ENCODE assay signal across 23 cellular contexts in genomic region chr6:40516429-40516828, GRCh38.
DNase-seq lines count a peak whose midpoint lies in the region; ATAC-seq, FAIRE-seq and TF ChIP-seq lines count a peak whose summit lies in the region.
"Had no signal": no experiment of that assay in that cellular context is flagged by ENCODE, and none has a peak within 500 bp of the region (broad histone marks: within the 10 kb centered on the region; RNA-seq: fewer than 3 reads in every experiment).

No MANE protein-coding gene starts in this region.

- TF ChIP-seq CTCF in HEK293 (tag by site-specific recombination; IDR thresholded peaks at IDR 0.05) (no peak), bronchial epithelial cell (IDR thresholded peaks at IDR 0.05; ENCODE audit: insufficient read depth, low read length, severe bottlenecking) (no peak), neural crest cell (conservative IDR thresholded peaks at IDR 0.05) (no peak)

- H3K4me3 Mint-ChIP-seq in neural crest cell, result no peak overlapping the region
- H3K4me3 Mint-ChIP-seq: CD14-positive monocyte; CD4-positive, alpha-beta T cell; CD8-positive, alpha-beta memory T cell; H9 had no signal

- no peaks in the 10 kb centered on the region for H3K36me3 ChIP-seq in HEK293 (ENCODE audit: control insufficient read depth in 2 of 2, insufficient read depth in 1 of 2, low read length in 2 of 2)
- no peaks in the 10 kb centered on the region for H3K36me3 ChIP-seq in bronchial epithelial cell (ENCODE audit: control insufficient read depth, insufficient read depth, low read length)
- no peaks in the 10 kb centered on the region for H3K36me3 ChIP-seq in HAP-1 (replicated peaks)
- H3K36me3 ChIP-seq: BE2C; BLaER1 treated with 17β-estradiol and CSF1 and Interleukin-3, amounts not matched to agents 10 nM and 100 nM had no signal

- H3K9me3 Mint-ChIP-seq in neural crest cell, result no peaks in the 10 kb centered on the region
- H3K9me3 Mint-ChIP-seq: CD4-positive, alpha-beta T cell; CD8-positive, alpha-beta memory T cell; H9 had no signal

- DNase-seq in G401 (ENCODE audit: low spot score), result peak; percentile 34
- no peak for DNase-seq in bronchial epithelial cell (ENCODE audit: low read depth)
- DNase-seq in neural crest cell (ENCODE audit: low read depth, low spot score), result no peak
- no peak for DNase-seq in HAP-1 (ENCODE audit: low spot score in 2 of 2)
- DNase-seq: 8988T; ACHN; AML-193; BE2C; CD4-positive, alpha-beta T cell; CD8-positive, alpha-beta memory T cell; DMS 273 treated with DMSO at 0.1 percent for 48 hours; DMS79; GM23248; H9 had no signal

- in situ Hi-C loops in G401 (cut with HindIII; ENCODE audit: low sequenced_read_pairs), result no loop called here
- in situ Hi-C loops in HAP-1 (cut with MboI; ENCODE audit: low sequenced_read_pairs), result no loop called here

- POLR2A ChIA-PET in HEK293 (lab: Yijun Ruan, JAX), result no interaction called here

- H3K27me3 Mint-ChIP-seq in neural crest cell (ENCODE audit: low read depth), result peaks cover 3% of the 10 kb centered on the region
- H3K27me3 Mint-ChIP-seq: CD4-positive, alpha-beta T cell had no signal

- peak; percentile 36 for FAIRE-seq in bronchial epithelial cell (lab: Jason Lieb, UNC)
- FAIRE-seq: A549, D721Med, G401.6, GM12892 had no signal

- H3K27ac ChIP-seq in HEK293 (ENCODE audit: extremely low read depth, low read depth, low read length), result no peak overlapping the region
- H3K27ac ChIP-seq: A549; BLaER1 treated with 17β-estradiol and CSF1 and Interleukin-3, amounts not matched to agents 10 nM and 100 nM; GM23248 had no signal

- peaks cover under 1% of the 10 kb centered on the region for H3K4me1 Mint-ChIP-seq in neural crest cell
- H3K4me1 Mint-ChIP-seq: CD8-positive, alpha-beta memory T cell had no signal

- CTCF ChIA-PET in HEK293 (lab: Yijun Ruan, JAX), result no interaction called here

- no peak overlapping the region for H3K4me3 ChIP-seq in HEK293 (ENCODE audit: low read depth, low read length)
- H3K4me3 ChIP-seq in bronchial epithelial cell (ENCODE audit: low read depth, low read length), result no peak overlapping the region
- no peak overlapping the region for H3K4me3 ChIP-seq in HAP-1
- H3K4me3 ChIP-seq: A549; BLaER1 treated with 17β-estradiol and CSF1 and Interleukin-3, amounts not matched to agents 10 nM and 100 nM; GM23248 had no signal

- no peaks in the 10 kb centered on the region for H3K27me3 ChIP-seq in bronchial epithelial cell (ENCODE audit: control insufficient read depth, insufficient read depth, low read length)
- no peaks in the 10 kb centered on the region for H3K27me3 ChIP-seq in HAP-1 (ENCODE audit: low read depth)
- H3K27me3 ChIP-seq: BE2C; BLaER1 treated with 17β-estradiol and CSF1 and Interleukin-3, amounts not matched to agents 10 nM and 100 nM had no signal

- no peaks in the 10 kb centered on the region for H3K4me1 ChIP-seq in HEK293 (ENCODE audit: control insufficient read depth, insufficient read depth, low read length)
- no peaks in the 10 kb centered on the region for H3K4me1 ChIP-seq in HAP-1
- H3K4me1 ChIP-seq: A549 had no signal

- peak overlapping the region; percentile 75 for H3K27ac Mint-ChIP-seq in neural crest cell (ENCODE audit: unreplicated experiment)
- H3K27ac Mint-ChIP-seq: CD14-positive monocyte; CD4-positive, alpha-beta T cell had no signal

- ATAC-seq in GM19463 (IDR thresholded peaks at IDR 0.05; ENCODE audit: unreplicated experiment) (no peak), HG03045 (IDR thresholded peaks at IDR 0.05; ENCODE audit: unreplicated experiment) (no peak)
- ATAC-seq: A549 had no signal

- H3K9me3 ChIP-seq in HEK293 (ENCODE audit: control insufficient read depth, insufficient read depth, low read depth, low read length), result no peaks in the 10 kb centered on the region
- H3K9me3 ChIP-seq in HAP-1, result no peaks in the 10 kb centered on the region
- H3K9me3 ChIP-seq: A549; BE2C; BLaER1 treated with 17β-estradiol and CSF1 and Interleukin-3, amounts not matched to agents 10 nM and 100 nM had no signal

- H3K36me3 Mint-ChIP-seq in neural crest cell (ENCODE audit: low read depth), result no peaks in the 10 kb centered on the region
- H3K36me3 Mint-ChIP-seq: CD14-positive monocyte; CD8-positive, alpha-beta memory T cell had no signal

TF ChIP-seq in HEK293, 187 proteins besides CTCF, POLR2A, EP300 and RAD21:
- TF ChIP-seq EGR2 (tag by site-specific recombination; IDR thresholded peaks at IDR 0.05; ENCODE audit: low read depth), result peak; percentile 33; the same call in 1 of the 2 replicates
- TF ChIP-seq PRDM10 (tag by site-specific recombination; IDR thresholded peaks at IDR 0.05), result peak; percentile 74
- TF ChIP-seq ZBTB49 (tag by site-specific recombination; IDR thresholded peaks at IDR 0.05; ENCODE audit: low read depth), result no peak
- no peak for TF ChIP-seq BCL11A (tag by site-specific recombination; IDR thresholded peaks at IDR 0.05; ENCODE audit: low read depth)
